ENCODE assay signal across 22 cellular contexts in genomic region chr7:93284908-93285307, GRCh38. TPM values are rescaled to one million over a fixed set of nuclear protein-coding genes. Genes with fewer than 3 reads are reported as not detected.
"Had no signal": no experiment of that assay in that cellular context is flagged by ENCODE, and none has a peak within 500 bp of the region (broad histone marks: within the 10 kb centered on the region; RNA-seq: fewer than 3 reads in every experiment).

No MANE protein-coding gene starts in this region.

- H3K4me1 ChIP-seq: esophagus squamous epithelium, suprapubic skin, thyroid gland had no signal

- FAIRE-seq: urothelium cell line had no signal

- ATAC-seq: effector memory CD8-positive, alpha-beta T cell; left lobe of liver; mucosa of descending colon; naive thymus-derived CD8-positive, alpha-beta T cell; sciatic nerve had no signal

- DNase-seq: effector memory CD8-positive, alpha-beta T cell; esophagus squamous epithelium; foreskin melanocyte; head of caudate nucleus; hippocampal formation; islet precursor cell; mucosa of descending colon; naive thymus-derived CD8-positive, alpha-beta T cell; stimulated activated CD4-positive, alpha-beta T cell treated with anti-CD3 and anti-CD28 coated beads, Interleukin-12 subunit alpha, Interleukin-12 subunit beta, amount 100 ng/mL, for 4 hours; stimulated activated naive CD4-positive, alpha-beta T cell treated with Interleukin-2 at 50 U/mL for 16 hours; thyroid gland had no signal

- H3K4me3 ChIP-seq: esophagus squamous epithelium, mucosa of descending colon, suprapubic skin, thyroid gland had no signal

- H3K27ac Mint-ChIP-seq: dendritic cell treated with granulocyte-macrophage colony-stimulating factor and Interleukin-4, amounts not matched to agents 40 ng/mL and 50 ng/mL, for 4 days; effector memory CD8-positive, alpha-beta T cell; naive thymus-derived CD8-positive, alpha-beta T cell; type B pancreatic cell had no signal

- H3K27me3 Mint-ChIP-seq: dendritic cell treated with granulocyte-macrophage colony-stimulating factor and Interleukin-4, amounts not matched to agents 40 ng/mL and 50 ng/mL, for 4 days; effector memory CD8-positive, alpha-beta T cell; naive thymus-derived CD8-positive, alpha-beta T cell; type B pancreatic cell had no signal

- H3K9me3 Mint-ChIP-seq: dendritic cell treated with granulocyte-macrophage colony-stimulating factor and Interleukin-4, amounts not matched to agents 40 ng/mL and 50 ng/mL, for 4 days; effector memory CD8-positive, alpha-beta T cell; naive thymus-derived CD8-positive, alpha-beta T cell; type B pancreatic cell had no signal

- H3K36me3 ChIP-seq: neutrophil, thyroid gland had no signal

- H3K9me3 ChIP-seq: esophagus squamous epithelium, mucosa of descending colon, neutrophil, suprapubic skin, thyroid gland had no signal

- H3K27me3 ChIP-seq: esophagus squamous epithelium, neutrophil, suprapubic skin, thyroid gland had no signal

- H3K4me3 Mint-ChIP-seq: dendritic cell treated with granulocyte-macrophage colony-stimulating factor and Interleukin-4, amounts not matched to agents 40 ng/mL and 50 ng/mL, for 4 days; effector memory CD8-positive, alpha-beta T cell; naive thymus-derived CD8-positive, alpha-beta T cell; type B pancreatic cell had no signal

- H3K27ac ChIP-seq: esophagus squamous epithelium, neutrophil, suprapubic skin, thyroid gland had no signal

RNA-seq across cellular contexts. Expression of gene HEPACAM2, which starts 58.6 kb away (rescaled TPM):
- total RNA-seq: epithelial cell of proximal tubule, esophagus squamous epithelium, left lobe of liver, osteocyte, skeletal muscle tissue had no signal
- polyA plus RNA-seq: mammary epithelial cell; naive thymus-derived CD8-positive, alpha-beta T cell had no signal
